In the genomic region with DNA sequence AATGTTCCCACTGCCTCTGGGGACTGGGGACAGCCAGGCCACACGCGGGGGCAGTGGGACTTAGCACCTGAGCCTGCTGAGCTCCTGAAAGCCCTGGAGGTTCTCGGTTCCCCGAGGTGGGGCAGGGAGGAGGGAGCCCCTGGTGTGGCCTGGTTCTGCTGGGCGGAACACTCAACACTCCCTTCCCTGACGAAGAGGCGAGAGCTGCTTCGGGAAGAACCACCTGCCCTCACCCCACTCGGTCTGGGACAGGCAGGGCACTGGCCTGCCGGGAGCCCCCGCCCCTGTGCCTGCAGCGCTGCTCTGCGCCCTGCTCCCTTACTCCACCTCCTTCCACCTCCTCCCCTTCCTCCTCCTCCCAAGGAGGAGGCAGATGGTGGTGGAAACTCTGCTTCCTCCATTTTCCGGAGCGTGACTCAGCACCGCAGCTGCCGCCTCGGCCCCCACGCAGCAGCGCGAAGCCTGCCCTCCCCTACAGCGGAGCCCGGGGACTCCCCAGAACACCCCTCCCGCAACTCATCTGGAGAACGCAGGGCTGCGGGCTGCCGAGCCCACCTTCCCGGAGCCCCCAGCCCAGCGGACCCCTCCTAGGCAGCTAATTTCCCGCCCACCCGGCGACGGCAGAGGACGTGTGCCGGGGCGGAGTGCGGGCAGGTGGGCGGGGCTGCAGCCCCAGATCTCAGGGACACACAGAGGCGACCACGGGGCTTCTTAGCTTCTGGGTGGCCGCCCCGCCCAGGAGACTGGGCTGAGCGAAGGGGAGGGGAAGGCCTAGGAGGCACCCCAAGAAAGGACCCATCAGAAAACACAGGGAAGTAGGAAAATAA, we compare ENCODE assay signal across 8 cellular contexts. TPM values are rescaled to one million over a fixed set of nuclear protein-coding genes. Genes with fewer than 3 reads are reported as not detected.
DNase-seq lines count a peak whose midpoint lies in the region; ATAC-seq and TF ChIP-seq lines count a peak whose summit lies in the region.

No MANE protein-coding gene starts in this region.

- POLR2A ChIA-PET in T-cell (lab: Charles Lee), result no interaction called here

- CTCF ChIA-PET in T-cell (lab: Charles Lee), result no interaction called here

- H3K9me3 ChIP-seq in BE2C (no peaks in the 10 kb centered on the region), hepatocyte (ENCODE audit: low read depth) (no peaks in the 10 kb centered on the region)

- peak overlapping the region; percentile 70 to 81 (median 81) for H3K4me3 Mint-ChIP-seq in T-cell

- no peaks in the 10 kb centered on the region for H3K9me2 ChIP-seq in hepatocyte (replicated peaks; ENCODE audit: insufficient read depth)

- WGBS in hepatocyte (ENCODE audit: low lambda C conversion rate, missing lambda C conversion rate), result 2% methylated on average over 29 of the region's 43 CpGs

- H3K27me3 Mint-ChIP-seq in T-cell, result no peaks in the 10 kb centered on the region

- no peaks in the 10 kb centered on the region for H3K9me3 Mint-ChIP-seq in T-cell

- DNase-seq in BE2C (peak; percentile 75), T-cell (peak in 30 of 34 experiments; percentile 14 to 61 (median 40)), hepatocyte (ENCODE audit: low spot score) (peak; percentile 86), retina (peak; percentile 93), cortex of kidney (lab: John Stamatoyannopoulos, UW) (no peak)

- H3K4me1 ChIP-seq in BE2C (peaks cover 50% of the 10 kb centered on the region), hepatocyte (ENCODE audit: insufficient read depth) (peaks cover 64% of the 10 kb centered on the region)

- peak overlapping the region; percentile 83 for H3K4me2 ChIP-seq in hepatocyte

- TF ChIP-seq EP300 in Ishikawa (IDR thresholded peaks at IDR 0.05; ENCODE audit: borderline replicate concordance), result peak; percentile 26; the same call in 1 of the 2 replicates

- no peaks in the 10 kb centered on the region for H3K36me3 Mint-ChIP-seq in T-cell

- H3K36me3 ChIP-seq in BE2C, result no peaks in the 10 kb centered on the region
- no peaks in the 10 kb centered on the region for H3K36me3 ChIP-seq in hepatocyte (replicated peaks; ENCODE audit: insufficient read depth, low read depth)

- H3K27ac Mint-ChIP-seq in T-cell, result peak overlapping the region; percentile 58 to 67

- H3K4me3 ChIP-seq in BE2C (ENCODE audit: low read depth, low read length), result peak overlapping the region; percentile 55
- H3K4me3 ChIP-seq in hepatocyte, result peak overlapping the region; percentile 9

- H4K20me1 ChIP-seq in hepatocyte (ENCODE audit: insufficient read depth, poor library complexity, severe bottlenecking), result no peaks in the 10 kb centered on the region

- H3K79me2 ChIP-seq in hepatocyte, result no peaks in the 10 kb centered on the region

- H3K4me1 Mint-ChIP-seq in T-cell, result peaks cover 5 to 22% (median 12%) of the 10 kb centered on the region in 3 donors

- peak overlapping the region; percentile 30 for H2AFZ ChIP-seq in hepatocyte

- TF ChIP-seq CTCF in BE2C (IDR thresholded peaks at IDR 0.05; ENCODE audit: low read depth, low read length), result no peak
- no peak for TF ChIP-seq CTCF in hepatocyte (IDR thresholded peaks at IDR 0.05; ENCODE audit: poor library complexity)

- H3K27ac ChIP-seq in angular gyrus (ENCODE audit: low read depth, low read length) (peak overlapping the region; percentile 99), hepatocyte (peak overlapping the region; percentile 95)

- ATAC-seq in GM19452 (IDR thresholded peaks at IDR 0.05; ENCODE audit: unreplicated experiment), result peak; percentile 64
- peak; percentile 82 to 84 (median 82) for ATAC-seq in T-cell (replicated peaks in 1 of 4)

- TF ChIP-seq RAD21 in Ishikawa (IDR thresholded peaks at IDR 0.05; ENCODE audit: low read depth), result no peak

- H3K27me3 ChIP-seq in BE2C, result no peaks in the 10 kb centered on the region
- no peaks in the 10 kb centered on the region for H3K27me3 ChIP-seq in hepatocyte

TF ChIP-seq in Ishikawa, 13 proteins besides CTCF, POLR2A, EP300 and RAD21:
- TF ChIP-seq EGR1 (IDR thresholded peaks at IDR 0.05) (0 out of 2 replicates have a peak, but pooled peaks have one; percentile 30), ZBTB7A (IDR thresholded peaks at IDR 0.05; ENCODE audit: low read depth) (peak; percentile 99), TAF1 (IDR thresholded peaks at IDR 0.05; ENCODE audit: low read depth) (peak; percentile 52; the same call in 1 of the 2 replicates), CEBPB (IDR thresholded peaks at IDR 0.05) (no peak), CREB1 (IDR thresholded peaks at IDR 0.05; ENCODE audit: low read depth) (0 out of 2 replicates have a peak, but pooled peaks have one; percentile 15), TCF12 (IDR thresholded peaks at IDR 0.05; ENCODE audit: low read depth) (no peak), TEAD4 (IDR thresholded peaks at IDR 0.05) (0 out of 2 replicates have a peak, but pooled peaks have one; percentile 5), YY1 (IDR thresholded peaks at IDR 0.05; ENCODE audit: low read depth) (peak; percentile 85)
- TF ChIP-seq, protein P1, sequence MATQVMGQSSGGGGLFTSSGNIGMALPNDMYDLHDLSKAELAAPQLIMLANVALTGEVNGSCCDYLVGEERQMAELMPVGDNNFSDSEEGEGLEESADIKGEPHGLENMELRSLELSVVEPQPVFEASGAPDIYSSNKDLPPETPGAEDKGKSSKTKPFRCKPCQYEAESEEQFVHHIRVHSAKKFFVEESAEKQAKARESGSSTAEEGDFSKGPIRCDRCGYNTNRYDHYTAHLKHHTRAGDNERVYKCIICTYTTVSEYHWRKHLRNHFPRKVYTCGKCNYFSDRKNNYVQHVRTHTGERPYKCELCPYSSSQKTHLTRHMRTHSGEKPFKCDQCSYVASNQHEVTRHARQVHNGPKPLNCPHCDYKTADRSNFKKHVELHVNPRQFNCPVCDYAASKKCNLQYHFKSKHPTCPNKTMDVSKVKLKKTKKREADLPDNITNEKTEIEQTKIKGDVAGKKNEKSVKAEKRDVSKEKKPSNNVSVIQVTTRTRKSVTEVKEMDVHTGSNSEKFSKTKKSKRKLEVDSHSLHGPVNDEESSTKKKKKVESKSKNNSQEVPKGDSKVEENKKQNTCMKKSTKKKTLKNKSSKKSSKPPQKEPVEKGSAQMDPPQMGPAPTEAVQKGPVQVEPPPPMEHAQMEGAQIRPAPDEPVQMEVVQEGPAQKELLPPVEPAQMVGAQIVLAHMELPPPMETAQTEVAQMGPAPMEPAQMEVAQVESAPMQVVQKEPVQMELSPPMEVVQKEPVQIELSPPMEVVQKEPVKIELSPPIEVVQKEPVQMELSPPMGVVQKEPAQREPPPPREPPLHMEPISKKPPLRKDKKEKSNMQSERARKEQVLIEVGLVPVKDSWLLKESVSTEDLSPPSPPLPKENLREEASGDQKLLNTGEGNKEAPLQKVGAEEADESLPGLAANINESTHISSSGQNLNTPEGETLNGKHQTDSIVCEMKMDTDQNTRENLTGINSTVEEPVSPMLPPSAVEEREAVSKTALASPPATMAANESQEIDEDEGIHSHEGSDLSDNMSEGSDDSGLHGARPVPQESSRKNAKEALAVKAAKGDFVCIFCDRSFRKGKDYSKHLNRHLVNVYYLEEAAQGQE (IDR thresholded peaks at IDR 0.05; ENCODE audit: low read depth), result no peak
- TF ChIP-seq, protein P2, sequence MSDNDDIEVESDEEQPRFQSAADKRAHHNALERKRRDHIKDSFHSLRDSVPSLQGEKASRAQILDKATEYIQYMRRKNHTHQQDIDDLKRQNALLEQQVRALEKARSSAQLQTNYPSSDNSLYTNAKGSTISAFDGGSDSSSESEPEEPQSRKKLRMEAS (IDR thresholded peaks at IDR 0.05), result peak; percentile 88

RNA-seq across cellular contexts. Expression of a gene that starts 11.7 kb away (rescaled TPM):
- 133 TPM for polyA plus RNA-seq in BE2C (2012; ENCODE audit: insufficient read depth, insufficient read length, low read depth)
- 100 to 1,000 TPM in 2 of 5 donors, 10 to 100 TPM in 3; 72.7 to 128 (median 83.7) TPM for total RNA-seq in T-cell
- total RNA-seq in hepatocyte, result 24.2 and 31.6 TPM in 2 replicates
- polyA plus RNA-seq in hepatocyte, result 23.8 and 34.0 TPM in 2 replicates

RNA-seq across cellular contexts. Expression of a gene that starts 46.3 kb away (rescaled TPM):
- 1.5 TPM for polyA plus RNA-seq in BE2C (2012; ENCODE audit: insufficient read depth, insufficient read length, low read depth)
- total RNA-seq in T-cell (1 to 10 TPM; 2.4 to 5.7 (median 3.5) TPM), hepatocyte (3.1 and 3.8 TPM in 2 replicates)
- 5.1 and 7.6 TPM in 2 replicates for polyA plus RNA-seq in hepatocyte
